1 cellular context compared by ENCODE assay signal in genomic region chr17:81487487-81488275, GRCh38.
TF ChIP-seq lines count a peak whose summit lies in the region.

No MANE protein-coding gene starts in this region.

TF ChIP-seq in H1, 55 proteins besides CTCF, POLR2A, EP300 and RAD21 (continued from another document):
- no peak for TF ChIP-seq TBP (IDR thresholded peaks at IDR 0.05; ENCODE audit: low read depth, low read length)
- TF ChIP-seq CBX5 (IDR thresholded peaks at IDR 0.05; ENCODE audit: low read depth, low read length) = no peak
- TF ChIP-seq SRF (IDR thresholded peaks at IDR 0.05; ENCODE audit: low read depth, low read length) = no peak
- TF ChIP-seq SP1 (IDR thresholded peaks at IDR 0.05; ENCODE audit: low read depth, low read length) = no peak
- no peak for TF ChIP-seq ATF3 (IDR thresholded peaks at IDR 0.05; ENCODE audit: insufficient read depth, low read depth, low read length)
- TF ChIP-seq BRCA1 (IDR thresholded peaks at IDR 0.05; ENCODE audit: low read depth, low read length) = no peak
- no peak for TF ChIP-seq SIRT6 (IDR thresholded peaks at IDR 0.05; ENCODE audit: low read length)
- TF ChIP-seq POLR2AphosphoS5 (IDR thresholded peaks at IDR 0.05; ENCODE audit: low read depth, low read length) = 0 out of 2 replicates have a peak, but pooled peaks have one; percentile 37
- TF ChIP-seq GABPA (IDR thresholded peaks at IDR 0.05; ENCODE audit: borderline replicate concordance, insufficient read depth, low read length) = no peak
- peak; percentile 54; the same call in 1 of the 2 replicates for TF ChIP-seq PHF8 (conservative IDR thresholded peaks at IDR 0.05; ENCODE audit: low read depth, low read length)
- TF ChIP-seq TCF12 (IDR thresholded peaks at IDR 0.05; ENCODE audit: low read depth, low read length) = no peak
- TF ChIP-seq GTF2F1 (IDR thresholded peaks at IDR 0.05; ENCODE audit: borderline replicate concordance, low read depth, low read length) = no peak
- TF ChIP-seq TAF1 (IDR thresholded peaks at IDR 0.05; ENCODE audit: low read depth, low read length) = peak; percentile 45; the same call in 1 of the 2 replicates
- TF ChIP-seq CHD7 (IDR thresholded peaks at IDR 0.05; ENCODE audit: insufficient replicate concordance, low read length) = no peak
- peak; percentile 56 for TF ChIP-seq KDM4A (IDR thresholded peaks at IDR 0.05; ENCODE audit: low read depth, low read length, severe bottlenecking)
- no peak for TF ChIP-seq USF2 (IDR thresholded peaks at IDR 0.05; ENCODE audit: low read length)
- TF ChIP-seq NRF1 (IDR thresholded peaks at IDR 0.05; ENCODE audit: low read depth, low read length) = peak; percentile 47
- TF ChIP-seq SIX5 (IDR thresholded peaks at IDR 0.05; ENCODE audit: low read depth, low read length) = no peak
- no peak for TF ChIP-seq JUN (IDR thresholded peaks at IDR 0.05; ENCODE audit: low read depth, low read length)
